In the genomic region with DNA sequence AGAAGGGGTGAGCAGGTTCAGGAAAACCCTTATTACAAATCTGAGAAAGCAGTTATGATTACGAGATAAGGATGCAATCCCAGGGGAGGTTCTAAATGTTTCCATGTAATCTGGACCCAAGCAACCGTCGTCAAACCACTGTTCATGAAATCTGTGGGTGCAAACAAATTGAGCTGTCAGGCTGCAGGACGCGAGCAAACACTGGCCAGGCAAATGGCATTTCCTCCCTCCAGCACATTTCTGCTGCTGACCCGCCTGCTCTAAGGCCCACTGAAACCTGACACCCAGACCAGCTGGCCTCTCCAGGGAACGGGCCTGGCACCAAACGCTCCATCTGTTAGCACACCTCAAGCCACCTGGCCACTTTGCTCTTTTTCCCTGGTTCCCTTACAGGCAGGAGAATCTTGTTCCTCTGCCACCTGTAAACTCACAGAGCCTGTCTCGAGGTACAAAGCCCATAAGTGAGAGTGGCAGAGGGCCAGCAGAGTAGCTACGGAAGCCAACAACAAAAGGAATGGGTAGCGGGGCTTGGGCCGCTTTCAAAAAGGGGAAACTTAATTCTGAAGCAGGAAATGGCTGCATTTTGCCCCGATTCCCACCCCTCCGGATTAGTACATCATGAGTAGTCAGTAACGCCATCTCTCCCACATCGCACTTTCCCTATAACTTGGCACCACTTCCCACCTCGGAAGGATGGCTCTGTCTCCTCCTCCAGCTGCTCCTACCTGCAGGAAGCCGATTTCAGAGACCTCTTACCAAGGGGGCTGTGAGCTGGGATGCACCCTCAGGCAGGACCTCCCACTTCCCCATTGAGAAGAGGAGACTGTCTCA, we compare ENCODE assay signal across 1 cellular context.
TF ChIP-seq lines count a peak whose summit lies in the region.

No MANE protein-coding gene starts in this region.

TF ChIP-seq in SK-N-SH, 30 proteins besides CTCF, POLR2A, EP300 and RAD21 (continued from another document):
- TF ChIP-seq, protein P1, sequence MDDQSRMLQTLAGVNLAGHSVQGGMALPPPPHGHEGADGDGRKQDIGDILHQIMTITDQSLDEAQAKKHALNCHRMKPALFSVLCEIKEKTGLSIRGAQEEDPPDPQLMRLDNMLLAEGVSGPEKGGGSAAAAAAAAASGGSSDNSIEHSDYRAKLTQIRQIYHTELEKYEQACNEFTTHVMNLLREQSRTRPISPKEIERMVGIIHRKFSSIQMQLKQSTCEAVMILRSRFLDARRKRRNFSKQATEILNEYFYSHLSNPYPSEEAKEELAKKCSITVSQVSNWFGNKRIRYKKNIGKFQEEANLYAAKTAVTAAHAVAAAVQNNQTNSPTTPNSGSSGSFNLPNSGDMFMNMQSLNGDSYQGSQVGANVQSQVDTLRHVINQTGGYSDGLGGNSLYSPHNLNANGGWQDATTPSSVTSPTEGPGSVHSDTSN (IDR thresholded peaks at IDR 0.05), result peak; percentile 93
- no peak for TF ChIP-seq ELF1 (IDR thresholded peaks at IDR 0.05)
- TF ChIP-seq, protein P2, sequence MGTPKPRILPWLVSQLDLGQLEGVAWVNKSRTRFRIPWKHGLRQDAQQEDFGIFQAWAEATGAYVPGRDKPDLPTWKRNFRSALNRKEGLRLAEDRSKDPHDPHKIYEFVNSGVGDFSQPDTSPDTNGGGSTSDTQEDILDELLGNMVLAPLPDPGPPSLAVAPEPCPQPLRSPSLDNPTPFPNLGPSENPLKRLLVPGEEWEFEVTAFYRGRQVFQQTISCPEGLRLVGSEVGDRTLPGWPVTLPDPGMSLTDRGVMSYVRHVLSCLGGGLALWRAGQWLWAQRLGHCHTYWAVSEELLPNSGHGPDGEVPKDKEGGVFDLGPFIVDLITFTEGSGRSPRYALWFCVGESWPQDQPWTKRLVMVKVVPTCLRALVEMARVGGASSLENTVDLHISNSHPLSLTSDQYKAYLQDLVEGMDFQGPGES (IDR thresholded peaks at IDR 0.05; ENCODE audit: low read depth, low read length), result no peak
- TF ChIP-seq SMC3 (IDR thresholded peaks at IDR 0.05; ENCODE audit: low read depth, low read length), result no peak
- peak; percentile 66; the same call in 1 of the 2 replicates for TF ChIP-seq POLR2AphosphoS5 (IDR thresholded peaks at IDR 0.05; ENCODE audit: low read depth, low read length)
- no peak for TF ChIP-seq SIN3A (IDR thresholded peaks at IDR 0.05; ENCODE audit: borderline replicate concordance, low read depth, low read length)
- TF ChIP-seq MXI1 (IDR thresholded peaks at IDR 0.05; ENCODE audit: low read depth, low read length), result no peak
- TF ChIP-seq GABPA (IDR thresholded peaks at IDR 0.05; ENCODE audit: low read depth), result no peak
- TF ChIP-seq, protein P3, sequence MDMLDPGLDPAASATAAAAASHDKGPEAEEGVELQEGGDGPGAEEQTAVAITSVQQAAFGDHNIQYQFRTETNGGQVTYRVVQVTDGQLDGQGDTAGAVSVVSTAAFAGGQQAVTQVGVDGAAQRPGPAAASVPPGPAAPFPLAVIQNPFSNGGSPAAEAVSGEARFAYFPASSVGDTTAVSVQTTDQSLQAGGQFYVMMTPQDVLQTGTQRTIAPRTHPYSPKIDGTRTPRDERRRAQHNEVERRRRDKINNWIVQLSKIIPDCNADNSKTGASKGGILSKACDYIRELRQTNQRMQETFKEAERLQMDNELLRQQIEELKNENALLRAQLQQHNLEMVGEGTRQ (IDR thresholded peaks at IDR 0.05; ENCODE audit: borderline replicate concordance, low read depth, low read length), result no peak
- TF ChIP-seq CHD2 (IDR thresholded peaks at IDR 0.05; ENCODE audit: low read length, partially characterized antibody), result peak; percentile 58
- TF ChIP-seq JUND (IDR thresholded peaks at IDR 0.05), result peak; percentile 54; the same call in 1 of the 2 replicates
